In the genomic region with DNA sequence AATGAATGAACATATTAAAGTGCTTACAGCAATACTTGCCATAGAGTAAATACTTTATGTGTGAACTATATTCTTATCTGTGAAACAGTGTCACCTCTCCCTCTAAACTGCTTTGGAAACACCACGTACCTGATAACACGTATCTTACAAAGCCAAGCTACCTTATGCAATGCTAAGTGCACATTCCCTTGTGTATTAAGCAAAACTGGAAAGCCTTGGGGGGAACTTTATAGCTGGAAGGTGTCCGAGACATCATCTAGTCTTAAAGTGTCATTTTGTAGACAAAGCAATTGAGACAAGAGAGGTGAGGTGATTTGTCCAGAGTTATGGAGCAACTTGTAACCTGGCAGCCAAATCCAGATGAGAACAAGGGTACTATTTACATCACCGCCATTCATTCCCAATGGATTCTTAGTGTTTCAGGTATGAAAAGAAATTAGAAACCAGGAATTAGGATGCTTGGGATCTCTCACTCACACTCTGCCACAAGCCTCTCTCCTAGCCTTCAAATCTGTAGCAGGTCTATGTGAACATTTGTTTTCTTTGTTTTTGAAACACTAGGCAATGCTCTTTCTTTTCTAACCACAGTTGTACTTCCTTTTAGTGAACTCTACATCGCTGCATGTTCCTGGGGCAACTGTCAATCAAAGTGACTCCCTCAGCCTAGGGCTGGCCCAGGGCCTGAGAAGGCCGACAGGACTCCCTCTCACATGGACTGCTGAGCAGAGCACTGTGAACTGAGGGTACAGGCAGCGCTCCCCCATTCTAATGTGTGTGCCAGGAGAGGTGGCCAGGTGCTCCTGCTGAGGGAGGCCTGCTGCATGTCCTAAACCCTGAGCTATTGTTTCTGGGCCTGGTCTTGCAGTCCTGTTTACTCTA, we compare ENCODE assay signal across 14 cellular contexts. TPM values are rescaled to one million over a fixed set of nuclear protein-coding genes. Genes with fewer than 3 reads are reported as not detected.
DNase-seq lines count a peak whose midpoint lies in the region; ATAC-seq and TF ChIP-seq lines count a peak whose summit lies in the region.
"Had no signal": no experiment of that assay in that cellular context is flagged by ENCODE, and none has a peak within 500 bp of the region (broad histone marks: within the 10 kb centered on the region; RNA-seq: fewer than 3 reads in every experiment).

No MANE protein-coding gene starts in this region.

- POLR2A ChIA-PET in A673 (lab: Charles Lee; ENCODE audit: low non-redundant PET) = no interaction called here

- H3K4me1 ChIP-seq in neuronal stem cell (ENCODE audit: control insufficient read depth in 2 of 2, insufficient read depth in 1 of 2, low read depth in 1 of 2, low read length in 2 of 2) (peaks cover 0 to 5% of the 10 kb centered on the region in 2 donors), A673 (ENCODE audit: insufficient read depth, low read length, poor library complexity, severe bottlenecking) (peaks cover 3% of the 10 kb centered on the region), SJCRH30 (no peaks in the 10 kb centered on the region)
- H3K4me1 ChIP-seq: gastrocnemius medialis, tibial nerve had no signal

- no peaks in the 10 kb centered on the region for H3K79me1 ChIP-seq in neuronal stem cell (ENCODE audit: low read depth, low read length)

- H3K36me3 ChIP-seq in neuronal stem cell (replicated peaks in 1 of 2; ENCODE audit: control insufficient read depth in 2 of 2, insufficient read depth in 2 of 2, low read length in 2 of 2) = no peaks in the 10 kb centered on the region
- H3K36me3 ChIP-seq in A673 (ENCODE audit: insufficient read depth, low read length, poor library complexity, severe bottlenecking) = no peaks in the 10 kb centered on the region
- no peaks in the 10 kb centered on the region for H3K36me3 ChIP-seq in SJCRH30
- H3K36me3 ChIP-seq: brain microvascular endothelial cell, gastrocnemius medialis, tibial nerve had no signal

- H2BK12ac ChIP-seq in neuronal stem cell (ENCODE audit: low read length) = no peak overlapping the region

- peak overlapping the region; percentile 36 for H2AFZ ChIP-seq in neuronal stem cell (ENCODE audit: low read length)

- peak; percentile 88 for ATAC-seq in GM21786 (IDR thresholded peaks at IDR 0.05; ENCODE audit: unreplicated experiment)
- ATAC-seq in HG03439 (IDR thresholded peaks at IDR 0.05; ENCODE audit: unreplicated experiment) = peak; percentile 72
- ATAC-seq: Panc1 had no signal

- no peak overlapping the region for H3K14ac ChIP-seq in neuronal stem cell (ENCODE audit: low read length)

- H3K27ac ChIP-seq in neuronal stem cell (replicated peaks; ENCODE audit: low read length) (no peak overlapping the region), A673 (ENCODE audit: low read depth, low read length, poor library complexity, severe bottlenecking) (no peak overlapping the region), SJCRH30 (no peak overlapping the region)
- H3K27ac ChIP-seq: brain microvascular endothelial cell, gastrocnemius medialis, tibial nerve had no signal

- no peak overlapping the region for H2BK15ac ChIP-seq in neuronal stem cell (ENCODE audit: low read length)

- no CpG with 5 or more reads among the region's 7 CpGs for WGBS in neuronal stem cell (ENCODE audit: extremely low coverage in 2 of 2, insufficient read length in 2 of 2, insufficient replicate concordance in 1 of 2), 2 donors

- H3K4me3 ChIP-seq in neuronal stem cell (ENCODE audit: low read length in 2 of 2) (no peak overlapping the region), A673 (ENCODE audit: low read depth, low read length, poor library complexity, severe bottlenecking) (no peak overlapping the region), SJCRH30 (no peak overlapping the region)
- H3K4me3 ChIP-seq: gastrocnemius medialis, tibial nerve had no signal

- H3K27me3 ChIP-seq in neuronal stem cell (ENCODE audit: control insufficient read depth in 3 of 3, insufficient read depth in 3 of 3, low read depth in 1 of 3, low read length in 3 of 3) (no peaks in the 10 kb centered on the region), A673 (replicated peaks; ENCODE audit: insufficient read depth, low read depth, low read length, poor library complexity) (peaks cover 4% of the 10 kb centered on the region), SJCRH30 (no peaks in the 10 kb centered on the region; the same call in 1 of the 2 replicates)
- H3K27me3 ChIP-seq: brain microvascular endothelial cell, gastrocnemius medialis, tibial nerve had no signal

- TF ChIP-seq POLR2A in GM18951 (IDR thresholded peaks at IDR 0.05; ENCODE audit: extremely low read depth, insufficient read depth, insufficient read length) = peak; percentile 38

- CTCF ChIA-PET in A673 (lab: Charles Lee) = no interaction called here

- H3K9ac ChIP-seq in neuronal stem cell (ENCODE audit: low read depth, low read length, poor library complexity) = no peak overlapping the region

- in situ Hi-C loops in GM18951 (cut with MboI; ENCODE audit: low sequenced_read_pairs, unreplicated experiment) = no loop called here

- H2BK5ac ChIP-seq in neuronal stem cell (ENCODE audit: low read length) = no peak overlapping the region

- H2AK5ac ChIP-seq in neuronal stem cell (ENCODE audit: low read depth, low read length) = no peak overlapping the region

- H3K9me3 ChIP-seq in neuronal stem cell (replicated peaks in 1 of 2; ENCODE audit: control insufficient read depth in 2 of 2, insufficient read depth in 1 of 2, low read depth in 1 of 2, low read length in 2 of 2) (peaks cover 0 to 2% of the 10 kb centered on the region in 2 donors), A673 (ENCODE audit: low read depth, low read length, poor library complexity, severe bottlenecking) (no peaks in the 10 kb centered on the region), SJCRH30 (replicated peaks) (no peaks in the 10 kb centered on the region; the same call in 1 of the 2 replicates)
- H3K9me3 ChIP-seq: gastrocnemius medialis, tibial nerve had no signal

- no peak overlapping the region for H3K23ac ChIP-seq in neuronal stem cell (ENCODE audit: low read depth, low read length, poor library complexity)

- H4K91ac ChIP-seq in neuronal stem cell (ENCODE audit: low read depth, low read length, poor library complexity) = no peak overlapping the region

- peak overlapping the region; percentile 61 for H3K18ac ChIP-seq in neuronal stem cell (ENCODE audit: low read length)

- no TSS peak for BruUV-seq in A673 (replicated peaks; lab: Mats Ljungman, UMichigan)

- no peak for TF ChIP-seq CTCF in A673 (conservative IDR thresholded peaks at IDR 0.05; ENCODE audit: low read depth, low read length)

- no peak overlapping the region for H3K4ac ChIP-seq in neuronal stem cell (ENCODE audit: low read length)

- no peak overlapping the region for H2BK120ac ChIP-seq in neuronal stem cell (ENCODE audit: low read depth, low read length)

- no peak overlapping the region for H3K4me2 ChIP-seq in neuronal stem cell (ENCODE audit: insufficient read depth, low read length, poor library complexity, severe bottlenecking)

- intact Hi-C loops in A673 (cut with micrococcal nuclease; ENCODE audit: unreplicated experiment) = no loop called here

- H4K8ac ChIP-seq in neuronal stem cell (ENCODE audit: low read depth, low read length) = no peak overlapping the region

- DNase-seq in neuronal stem cell (ENCODE audit: low spot score) = no peak
- DNase-seq in A673 (ENCODE audit: low spot score) = no peak
- no peak for DNase-seq in SJCRH30
- no peak for DNase-seq in anterior cingulate cortex (lab: John Stamatoyannopoulos, UW)
- no peak for DNase-seq in activated naive CD4-positive, alpha-beta T cell (lab: John Stamatoyannopoulos, UW)
- DNase-seq: activated CD4-positive, alpha-beta memory T cell treated with anti-CD3 and anti-CD28 coated beads for 36 hours; brain microvascular endothelial cell; DMS79; gastrocnemius medialis had no signal

RNA-seq across cellular contexts. Expression of a gene that starts 13.9 kb away (rescaled TPM):
- polyA plus RNA-seq in neuronal stem cell (2013, experiment 1 of 2) = 0.25 TPM
- polyA plus RNA-seq in neuronal stem cell (2013, experiment 2 of 2) = 0.44 TPM
- total RNA-seq in A673 (2021) = 0.39 and 0.90 TPM in 2 replicates
- total RNA-seq in SJCRH30 (2014; rRNA removed; shearing (Covaris generic)) = 32.6 and 41.7 TPM in 2 replicates

Comparison
In these comparisons a context has a peak if more than half of its experiments do, and no peak if none do; other contexts are left out.
1. RNA of a gene that starts 13.9 kb away (total RNA-seq): 32.6 to 41.7 TPM in SJCRH30; 0.39 to 0.90 TPM in A673; every median in the first group is over 10 times any median in the second.